Comparison of ENCODE assay signal across 17 cellular contexts in genomic region chr5:149005077-149005892, GRCh38. TPM values are rescaled to one million over a fixed set of nuclear protein-coding genes. Genes with fewer than 3 reads are reported as not detected.
DNase-seq lines count a peak whose midpoint lies in the region; ATAC-seq and TF ChIP-seq lines count a peak whose summit lies in the region.
"Had no signal": no experiment of that assay in that cellular context is flagged by ENCODE, and none has a peak within 500 bp of the region (broad histone marks: within the 10 kb centered on the region; RNA-seq: fewer than 3 reads in every experiment).

No MANE protein-coding gene starts in this region.

- no peak overlapping the region for H3K9ac ChIP-seq in mammary epithelial cell (ENCODE audit: insufficient read depth, low read length)

- TF ChIP-seq CTCF in AG04450 (IDR thresholded peaks at IDR 0.05; ENCODE audit: low read depth, low read length) (no peak), HFFc6 (IDR thresholded peaks at IDR 0.05) (no peak), mammary epithelial cell (conservative IDR thresholded peaks at IDR 0.05 in 1 of 2, IDR thresholded peaks at IDR 0.05 in 1 of 2; ENCODE audit: extremely low read depth in 1 of 2, insufficient read depth in 1 of 2, low read depth in 1 of 2, low read length in 2 of 2) (no peak)

- H3K4me1 Mint-ChIP-seq in HFFc6 (ENCODE audit: low read depth): peaks cover 74% of the 10 kb centered on the region
- H3K4me1 Mint-ChIP-seq: activated CD8-positive, alpha-beta memory T cell treated with anti-CD3 and anti-CD28 coated beads, Interleukin-2, amount 10 ng/mL, durations not matched to agents 7 days and 5 days; activated naive CD4-positive, alpha-beta T cell treated with anti-CD3 and anti-CD28 coated beads, Interleukin-2, amount 10 ng/mL, durations not matched to agents 7 days and 5 days had no signal

- no peak overlapping the region for H3K4me2 ChIP-seq in mammary epithelial cell (ENCODE audit: insufficient read depth, low read depth, low read length)

- no peaks in the 10 kb centered on the region for H3K79me2 ChIP-seq in mammary epithelial cell (ENCODE audit: insufficient read depth, low read length)

- peak overlapping the region; percentile 38; the same call in 1 of the 2 replicates for H3K4me3 Mint-ChIP-seq in HFFc6
- H3K4me3 Mint-ChIP-seq: activated CD8-positive, alpha-beta memory T cell treated with anti-CD3 and anti-CD28 coated beads, Interleukin-2, amount 10 ng/mL, durations not matched to agents 7 days and 5 days; activated naive CD4-positive, alpha-beta T cell treated with anti-CD3 and anti-CD28 coated beads, Interleukin-2, amount 10 ng/mL, durations not matched to agents 7 days and 5 days had no signal

- H3K9me3 Mint-ChIP-seq in HFFc6: no peaks in the 10 kb centered on the region
- H3K9me3 Mint-ChIP-seq: activated naive CD4-positive, alpha-beta T cell treated with anti-CD3 and anti-CD28 coated beads, Interleukin-2, amount 10 ng/mL, durations not matched to agents 7 days and 5 days had no signal

- in situ Hi-C loops in mammary epithelial cell (cut with MboI; ENCODE audit: low sequenced_read_pairs in 2 of 2): loop anchor here (10.0 kb wide), 1 partner anchor 270 kb away; no protein-coding TSS in a partner anchor

- CTCF ChIA-PET in AG04450 (lab: Charles Lee): interaction anchor here (1.5 to 18.8 kb wide), 4 partner anchors 109 to 271 kb away, joined by 3 to 246 read pairs (median 19); no protein-coding TSS in a partner anchor
- CTCF ChIA-PET in mammary epithelial cell (lab: Charles Lee; ENCODE audit: low non-redundant PET): no interaction called here

- peaks cover 44% of the 10 kb centered on the region for H3K4me1 ChIP-seq in mammary epithelial cell (ENCODE audit: insufficient read depth, low read length)

- DNase-seq in AG04450 (ENCODE audit: low read depth, low spot score): no peak
- DNase-seq in HFFc6: peak; percentile 54
- peak; percentile 72 for DNase-seq in mammary epithelial cell
- peak; percentile 80 for DNase-seq in kidney tubule cell (ENCODE audit: low spot score)
- no peak for DNase-seq in hepatic stellate cell (ENCODE audit: low spot score)
- DNase-seq in NCI-H2196 treated with DMSO at 0.1 percent for 48 hours (lab: John Stamatoyannopoulos, UW; ENCODE audit: unreplicated experiment): no peak
- DNase-seq: activated CD8-positive, alpha-beta memory T cell treated with anti-CD3 and anti-CD28 coated beads, Interleukin-2, amount 10 ng/mL, durations not matched to agents 7 days and 5 days; activated naive CD4-positive, alpha-beta T cell treated with anti-CD3 and anti-CD28 coated beads, Interleukin-2, amount 10 ng/mL, durations not matched to agents 7 days and 5 days; AML-193; DMS79; foreskin keratinocyte; GOT3; posterior cingulate gyrus; stimulated activated CD8-positive, alpha-beta memory T cell treated with anti-CD3 and anti-CD28 coated beads, Interleukin-4, amount 100 ng/mL, for 48 hours; WERI-Rb-1 had no signal

- no TSS peak for BruUV-seq in mammary epithelial cell (replicated peaks; lab: Mats Ljungman, UMichigan)

- H3K36me3 Mint-ChIP-seq in HFFc6 (ENCODE audit: low read depth): peaks cover 23% of the 10 kb centered on the region
- H3K36me3 Mint-ChIP-seq: activated CD8-positive, alpha-beta memory T cell treated with anti-CD3 and anti-CD28 coated beads, Interleukin-2, amount 10 ng/mL, durations not matched to agents 7 days and 5 days; activated naive CD4-positive, alpha-beta T cell treated with anti-CD3 and anti-CD28 coated beads, Interleukin-2, amount 10 ng/mL, durations not matched to agents 7 days and 5 days had no signal

- H4K20me1 ChIP-seq in mammary epithelial cell (ENCODE audit: insufficient read depth, low read length): no peaks in the 10 kb centered on the region

- no peak overlapping the region for H2AFZ ChIP-seq in mammary epithelial cell (ENCODE audit: low read depth, low read length)

- no peak overlapping the region for H3K4me3 ChIP-seq in AG04450 (ENCODE audit: low read depth, low read length)
- no peak overlapping the region for H3K4me3 ChIP-seq in mammary epithelial cell (replicated peaks in 1 of 3; ENCODE audit: insufficient read depth in 1 of 3, low read depth in 2 of 3, low read length in 3 of 3)

- H3K36me3 ChIP-seq in mammary epithelial cell (ENCODE audit: insufficient read depth, low read length): peaks cover 6% of the 10 kb centered on the region
- H3K36me3 ChIP-seq: WERI-Rb-1 had no signal

- POLR2A ChIA-PET in AG04450 (lab: Yijun Ruan, JAX): no interaction called here

- H3K9me3 ChIP-seq in AG04450 (ENCODE audit: control insufficient read depth, insufficient read depth, low read length) (no peaks in the 10 kb centered on the region), mammary epithelial cell (replicated peaks; ENCODE audit: insufficient read depth, low read length) (no peaks in the 10 kb centered on the region)

- H3K27me3 ChIP-seq in AG04450 (ENCODE audit: control insufficient read depth, insufficient read depth, low read length) (no peaks in the 10 kb centered on the region), mammary epithelial cell (ENCODE audit: insufficient read depth, low read length) (no peaks in the 10 kb centered on the region)
- H3K27me3 ChIP-seq: foreskin keratinocyte had no signal

- dilution Hi-C loops in mammary epithelial cell (cut with HindIII; ENCODE audit: low sequenced_read_pairs): no loop called here

- no peak for TF ChIP-seq POLR2A in GM18505 (IDR thresholded peaks at IDR 0.05; ENCODE audit: borderline replicate concordance, extremely low read depth, insufficient read depth, insufficient read length)

- peak overlapping the region; percentile 49 for H3K27ac ChIP-seq in AG04450 (ENCODE audit: low read depth, low read length)
- no peak overlapping the region for H3K27ac ChIP-seq in mammary epithelial cell (ENCODE audit: insufficient read depth, low read depth, low read length)
- H3K27ac ChIP-seq: foreskin keratinocyte, WERI-Rb-1 had no signal

- no peaks in the 10 kb centered on the region; the same call in none of the 2 replicates for H3K27me3 Mint-ChIP-seq in HFFc6 (ENCODE audit: insufficient read depth)

- 87% methylated on average over 2 of the region's 2 CpGs for WGBS in mammary epithelial cell (ENCODE audit: low coverage, missing lambda C conversion rate)

- intact Hi-C loops in mammary epithelial cell (cut with micrococcal nuclease): no loop called here

- ATAC-seq in activated CD4-positive, CD25-positive, alpha-beta regulatory T cell treated with anti-CD3 and anti-CD28 coated beads, Interleukin-2, amount 50 U/mL, for 24 hours: no peak
- ATAC-seq in GM18505 (IDR thresholded peaks at IDR 0.05; ENCODE audit: unreplicated experiment): no peak
- ATAC-seq: activated CD8-positive, alpha-beta memory T cell treated with anti-CD3 and anti-CD28 coated beads, Interleukin-2, amount 10 ng/mL, durations not matched to agents 7 days and 5 days; foreskin keratinocyte had no signal

- H3K27ac Mint-ChIP-seq in HFFc6: peak overlapping the region; percentile 80
- H3K27ac Mint-ChIP-seq: activated CD8-positive, alpha-beta memory T cell treated with anti-CD3 and anti-CD28 coated beads, Interleukin-2, amount 10 ng/mL, durations not matched to agents 7 days and 5 days; activated naive CD4-positive, alpha-beta T cell treated with anti-CD3 and anti-CD28 coated beads, Interleukin-2, amount 10 ng/mL, durations not matched to agents 7 days and 5 days had no signal

RNA-seq across cellular contexts. Expression of gene SH3TC2, which starts 57.6 kb away (rescaled TPM):
- polyA plus RNA-seq in AG04450 (2011; rRNA removed): 1.3 and 1.6 TPM in 2 replicates
- polyA minus RNA-seq in AG04450 (2011; rRNA and poly(A)+ RNA removed): 3.2 and 3.5 TPM in 2 replicates
- 10 to 100 TPM in 4 of 6 experiments, 1 to 10 TPM in 2; 9.3 to 12.9 (median 10.7) TPM for total RNA-seq in HFFc6 (2021; fragmentation: NEBNext Ultra II Directional; extraction: Animal tissue kit (Norgen Biotek cat#: 25700))
- total RNA-seq in mammary epithelial cell: 10 to 100 TPM; 42.0 to 57.8 TPM
- 13.9 TPM for polyA plus RNA-seq in mammary epithelial cell
- polyA minus RNA-seq in mammary epithelial cell: 94.8 TPM
- total RNA-seq: activated CD8-positive, alpha-beta memory T cell treated with anti-CD3 and anti-CD28 coated beads, Interleukin-2, amount 10 ng/mL, durations not matched to agents 7 days and 5 days had no signal

Comparison
In these comparisons a context has a peak if more than half of its experiments do, and no peak if none do; other contexts are left out.
1. DNase-seq: peak in HFFc6 (single experiment), mammary epithelial cell (single experiment) and kidney tubule cell (single experiment); none in AG04450 (single experiment), hepatic stellate cell (single experiment) and NCI-H2196 treated with DMSO at 0.1 percent for 48 hours (single experiment).